ENCODE assay signal across 16 cellular contexts in genomic region chr5:75168026-75168750, GRCh38.
"Had no signal": no experiment of that assay in that cellular context is flagged by ENCODE, and none has a peak within 500 bp of the region (broad histone marks: within the 10 kb centered on the region; RNA-seq: fewer than 3 reads in every experiment).

No MANE protein-coding gene starts in this region.

- H3K9me3 ChIP-seq: lower lobe of right lung, neutrophil, pancreas, suprapubic skin, transverse colon, upper lobe of right lung, vagina had no signal

- DNase-seq: cortex of kidney; effector CD4-positive, alpha-beta T cell; left ventricle myocardium superior; lower lobe of right lung; naive thymus-derived CD8-positive, alpha-beta T cell; pancreas; spleen; stimulated activated CD4-positive, alpha-beta T cell treated with anti-CD3 and anti-CD28 coated beads, Interleukin-4, amount 100 ng/mL, for 4 hours; transverse colon; upper lobe of right lung had no signal

- H3K4me3 ChIP-seq: lower lobe of right lung, pancreas, spleen, suprapubic skin, transverse colon, upper lobe of right lung, vagina had no signal

- H3K27ac Mint-ChIP-seq: naive thymus-derived CD8-positive, alpha-beta T cell; stimulated activated memory B cell treated with anti-CD40 and anti-IgM and Interleukin-4, amounts not matched to agents 10 μg/mL and 1 μg/mL and 100 μg/mL, for 72 hours; stimulated activated naive CD8-positive, alpha-beta T cell treated with anti-CD3 and anti-CD28 coated beads, Interleukin-15, Interleukin-2, amounts not matched to agents 100 ng/mL and 50 ng/mL, for 24 hours had no signal

- H3K27ac ChIP-seq: lower lobe of right lung, neutrophil, pancreas, spleen, suprapubic skin, transverse colon, upper lobe of right lung, vagina had no signal

- H3K4me3 Mint-ChIP-seq: naive thymus-derived CD8-positive, alpha-beta T cell; stimulated activated memory B cell treated with anti-CD40 and anti-IgM and Interleukin-4, amounts not matched to agents 10 μg/mL and 1 μg/mL and 100 μg/mL, for 72 hours; stimulated activated naive CD8-positive, alpha-beta T cell treated with anti-CD3 and anti-CD28 coated beads, Interleukin-15, Interleukin-2, amounts not matched to agents 100 ng/mL and 50 ng/mL, for 24 hours had no signal

- H3K9me3 Mint-ChIP-seq: stimulated activated naive CD8-positive, alpha-beta T cell treated with anti-CD3 and anti-CD28 coated beads, Interleukin-15, Interleukin-2, amounts not matched to agents 100 ng/mL and 50 ng/mL, for 24 hours had no signal

- H3K36me3 ChIP-seq: lower lobe of right lung, neutrophil, pancreas, spleen, suprapubic skin, transverse colon, upper lobe of right lung, vagina had no signal

- H3K4me1 Mint-ChIP-seq: naive thymus-derived CD8-positive, alpha-beta T cell; stimulated activated memory B cell treated with anti-CD40 and anti-IgM and Interleukin-4, amounts not matched to agents 10 μg/mL and 1 μg/mL and 100 μg/mL, for 72 hours had no signal

- H3K36me3 Mint-ChIP-seq: stimulated activated memory B cell treated with anti-CD40 and anti-IgM and Interleukin-4, amounts not matched to agents 10 μg/mL and 1 μg/mL and 100 μg/mL, for 72 hours had no signal

- H3K27me3 ChIP-seq: neutrophil, pancreas, spleen, suprapubic skin, transverse colon, upper lobe of right lung, vagina had no signal

- FAIRE-seq: frontal cortex, pancreas had no signal

- H3K27me3 Mint-ChIP-seq: stimulated activated memory B cell treated with anti-CD40 and anti-IgM and Interleukin-4, amounts not matched to agents 10 μg/mL and 1 μg/mL and 100 μg/mL, for 72 hours; stimulated activated naive CD8-positive, alpha-beta T cell treated with anti-CD3 and anti-CD28 coated beads, Interleukin-15, Interleukin-2, amounts not matched to agents 100 ng/mL and 50 ng/mL, for 24 hours had no signal

- H3K4me1 ChIP-seq: lower lobe of right lung, spleen, suprapubic skin, transverse colon, upper lobe of right lung, vagina had no signal
